In the genomic region with DNA sequence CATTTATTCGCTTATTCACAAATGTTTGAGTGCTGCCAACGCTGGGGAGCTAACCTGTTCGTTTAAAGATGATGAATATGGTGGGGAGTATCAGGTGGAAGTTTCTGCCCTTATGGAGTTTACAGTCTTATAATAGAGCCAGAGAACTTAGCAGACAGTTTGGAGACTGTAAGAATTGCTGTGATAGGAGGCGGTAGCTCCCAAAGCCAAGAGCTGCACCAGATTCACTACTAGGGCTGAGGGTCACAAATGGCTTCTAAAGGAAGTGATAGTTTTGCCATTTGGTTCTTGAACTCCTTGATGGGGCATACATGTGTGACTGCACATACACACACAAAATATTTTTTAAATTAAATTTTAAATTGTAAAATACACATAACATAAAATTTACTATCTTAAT, we compare ENCODE assay signal across 15 cellular contexts. TPM values are rescaled to one million over a fixed set of nuclear protein-coding genes. Genes with fewer than 3 reads are reported as not detected.
A peak's percentile ranks its signal among the peaks of the same experiment; 100 is the strongest.
DNase-seq lines count a peak whose midpoint lies in the region; ATAC-seq, FAIRE-seq and TF ChIP-seq lines count a peak whose summit lies in the region.
"Had no signal": no experiment of that assay in that cellular context is flagged by ENCODE, and none has a peak within 500 bp of the region (broad histone marks: within the 10 kb centered on the region; RNA-seq: fewer than 3 reads in every experiment).

No MANE protein-coding gene starts in this region.

- H2BK120ac ChIP-seq in H9 (ENCODE audit: low read depth, low read length, poor library complexity, severe bottlenecking) (no peak overlapping the region), H1 (replicated peaks; ENCODE audit: low read depth, low read length) (no peak overlapping the region), trophoblast cell (ENCODE audit: insufficient read depth, low read length, poor library complexity) (peak overlapping the region; percentile 66)

- no CpG with 5 or more reads among the region's 4 CpGs for WGBS in H9 (ENCODE audit: extremely low coverage, insufficient read length, low lambda C conversion rate)
- WGBS in H1 (ENCODE audit: extremely low coverage in 1 of 2, insufficient coverage in 1 of 2, insufficient read length in 1 of 2, insufficient replicate concordance in 2 of 2, low coverage in 1 of 2, low lambda C conversion rate in 2 of 2, missing lambda C conversion rate in 1 of 2), 2 experiments: 88% methylated on average over 4 of the region's 4 CpGs; no CpG with 5 or more reads in 1 of the 2 experiments
- no CpG with 5 or more reads among the region's 4 CpGs for WGBS in trophoblast cell (ENCODE audit: extremely low coverage, insufficient coverage, insufficient read length)

- H3K14ac ChIP-seq in H9 (ENCODE audit: insufficient read depth, low read length) (no peak overlapping the region), H1 (ENCODE audit: insufficient read length) (no peak overlapping the region), trophoblast cell (ENCODE audit: low read length) (no peak overlapping the region)

- H2BK15ac ChIP-seq in H9 (ENCODE audit: low read depth, low read length): no peak overlapping the region
- no peak overlapping the region for H2BK15ac ChIP-seq in H1 (ENCODE audit: low read length)

- H2AK5ac ChIP-seq in H9 (ENCODE audit: insufficient read length, low read length) (no peak overlapping the region), H1 (ENCODE audit: low read depth, low read length) (no peak overlapping the region), trophoblast cell (ENCODE audit: low read length) (no peak overlapping the region)

- H3K79me2 ChIP-seq in H9 (ENCODE audit: insufficient read depth, low read length): peaks cover 15% of the 10 kb centered on the region; the same call in 1 of the 2 replicates
- H3K79me2 ChIP-seq in H1 (ENCODE audit: control insufficient read depth in 1 of 2, insufficient read depth in 2 of 2, low read length in 2 of 2): peaks cover 18 to 98% of the 10 kb centered on the region in 2 experiments
- H3K79me2 ChIP-seq in trophoblast cell (ENCODE audit: control insufficient read depth, insufficient read depth, low read length, poor library complexity): peaks cover 4% of the 10 kb centered on the region

- H2BK20ac ChIP-seq in H9 (ENCODE audit: low read depth, low read length, poor library complexity, severe bottlenecking) (no peak overlapping the region), H1 (ENCODE audit: low read length) (no peak overlapping the region)

- H4K12ac ChIP-seq in trophoblast cell (ENCODE audit: low read depth, low read length): no peak overlapping the region

- BruUV-seq in Calu3 (replicated peaks; lab: Mats Ljungman, UMichigan): no TSS peak

- TF ChIP-seq RAD21 in H1 (IDR thresholded peaks at IDR 0.05 in 1 of 2, conservative IDR thresholded peaks at IDR 0.05 in 1 of 2; ENCODE audit: low read depth in 2 of 2, low read length in 2 of 2): no peak

- H3K9ac ChIP-seq in H9 (ENCODE audit: extremely low read depth, insufficient read length, low read length) (no peak overlapping the region), H1 (replicated peaks in 1 of 4; ENCODE audit: extremely low read depth in 1 of 4, low read depth in 3 of 4, low read length in 3 of 4) (no peak overlapping the region), trophoblast cell (ENCODE audit: low read length) (no peak overlapping the region)

- H3K23me2 ChIP-seq in H9 (ENCODE audit: insufficient read length, low read depth, low read length, poor library complexity, severe bottlenecking): no peaks in the 10 kb centered on the region
- H3K23me2 ChIP-seq in H1 (ENCODE audit: low read depth, low read length): no peaks in the 10 kb centered on the region

- no peak overlapping the region for H3K23ac ChIP-seq in H9 (ENCODE audit: insufficient read length, low read depth, low read length)
- H3K23ac ChIP-seq in H1 (ENCODE audit: insufficient read length): no peak overlapping the region
- H3K23ac ChIP-seq in trophoblast cell (ENCODE audit: low read length): no peak overlapping the region

- H3K9me3 ChIP-seq in H9 (ENCODE audit: control insufficient read depth, low read depth, low read length): no peaks in the 10 kb centered on the region
- no peaks in the 10 kb centered on the region for H3K9me3 ChIP-seq in H1 (ENCODE audit: insufficient read depth in 2 of 2, low read depth in 1 of 2, low read length in 1 of 2)
- H3K9me3 ChIP-seq in trophoblast cell (ENCODE audit: insufficient read depth, low read depth, low read length): no peaks in the 10 kb centered on the region

- no peak overlapping the region for H2BK12ac ChIP-seq in H9 (ENCODE audit: insufficient read length, low read depth, low read length)
- H2BK12ac ChIP-seq in H1 (ENCODE audit: low read depth, low read length): no peak overlapping the region
- no peak overlapping the region for H2BK12ac ChIP-seq in trophoblast cell (ENCODE audit: low read length)

- no peak overlapping the region for H3K18ac ChIP-seq in H9 (ENCODE audit: insufficient read length, low read depth, low read length)
- H3K18ac ChIP-seq in H1 (ENCODE audit: extremely low read depth, low read length): no peak overlapping the region
- no peak overlapping the region for H3K18ac ChIP-seq in trophoblast cell (ENCODE audit: low read length)

- H3K79me1 ChIP-seq in H9 (ENCODE audit: insufficient read depth, low read depth, low read length, poor library complexity, severe bottlenecking): peaks cover 7% of the 10 kb centered on the region
- H3K79me1 ChIP-seq in H1 (ENCODE audit: low read depth, low read length): peaks cover 7% of the 10 kb centered on the region
- peaks cover 2% of the 10 kb centered on the region for H3K79me1 ChIP-seq in trophoblast cell (ENCODE audit: low read length)

- FAIRE-seq in H1 (lab: Jason Lieb, UNC): peak; percentile 39

- H4K8ac ChIP-seq in H9 (replicated peaks; ENCODE audit: insufficient read length, low read depth, low read length) (no peak overlapping the region), H1 (ENCODE audit: extremely low read depth, insufficient read depth, low read length) (no peak overlapping the region), trophoblast cell (ENCODE audit: low read depth, low read length) (no peak overlapping the region)

- H3K56ac ChIP-seq in H9 (ENCODE audit: insufficient read length, low read depth, low read length) (no peak overlapping the region), H1 (replicated peaks; ENCODE audit: insufficient read length, low read depth, low read length) (no peak overlapping the region)

- H3K4me1 Mint-ChIP-seq in Calu3 (ENCODE audit: low read depth, unreplicated experiment): peaks cover 29% of the 10 kb centered on the region
- peaks cover 61 to 75% of the 10 kb centered on the region in 2 experiments for H3K4me1 Mint-ChIP-seq in H9

- peaks cover 6% of the 10 kb centered on the region; the same call in 1 of the 2 replicates for H3K4me1 ChIP-seq in H9 (ENCODE audit: insufficient read depth, low read length)
- H3K4me1 ChIP-seq in H1 (replicated peaks in 1 of 4; ENCODE audit: control insufficient read depth in 3 of 4, insufficient read depth in 4 of 4, low read length in 3 of 4): peaks cover 0 to 10% (median 5%) of the 10 kb centered on the region in 4 experiments; a peak in 3 of 7 replicates
- H3K4me1 ChIP-seq in trophoblast cell (ENCODE audit: control insufficient read depth in 1 of 2, insufficient read depth in 2 of 2, low read length in 2 of 2): peaks cover 0 to 11% of the 10 kb centered on the region in 2 experiments

- H3K36me3 Mint-ChIP-seq in Calu3 (ENCODE audit: insufficient read depth, unreplicated experiment) (peaks cover 25% of the 10 kb centered on the region), H9 (ENCODE audit: insufficient read depth in 1 of 3, low read depth in 3 of 3) (peaks cover 54 to 87% (median 81%) of the 10 kb centered on the region in 3 experiments)

- H4K20me1 ChIP-seq in H9 (ENCODE audit: control insufficient read depth, insufficient read depth, insufficient read length) (no peaks in the 10 kb centered on the region), H1 (replicated peaks in 1 of 2; ENCODE audit: control insufficient read depth in 1 of 2, insufficient read depth in 2 of 2, low read length in 2 of 2) (peaks cover 35 to 44% of the 10 kb centered on the region in 2 experiments)

- H3K4me2 ChIP-seq in H9 (ENCODE audit: insufficient read depth, insufficient read length, low read length) (no peak overlapping the region), H1 (ENCODE audit: insufficient read depth in 1 of 2, low read depth in 2 of 2, low read length in 2 of 2) (no peak overlapping the region), trophoblast cell (ENCODE audit: low read length) (no peak overlapping the region)

- no peak overlapping the region for H2AFZ ChIP-seq in H9 (ENCODE audit: low read length)
- H2AFZ ChIP-seq in H1 (ENCODE audit: low read length): no peak overlapping the region
- H2AFZ ChIP-seq in trophoblast cell (ENCODE audit: insufficient read depth, low read length, poor library complexity): no peak overlapping the region

- no peak overlapping the region for H3T11ph ChIP-seq in H9 (ENCODE audit: low read length)

- H3K4ac ChIP-seq in H9 (ENCODE audit: low read depth, low read length) (no peak overlapping the region), H1 (replicated peaks; ENCODE audit: insufficient read length, low read depth, low read length) (no peak overlapping the region), trophoblast cell (ENCODE audit: low read depth, low read length) (peak overlapping the region; percentile 55)

- POLR2A ChIA-PET in H1 (lab: Charles Lee; ENCODE audit: partially characterized antibody): interaction anchor here (0.6 to 4.9 kb wide), 4 partner anchors 9 to 116 kb away, joined by 3 to 22 read pairs (median 10); partner anchors contain the start of gene UGP2

- H2BK5ac ChIP-seq in H9 (ENCODE audit: insufficient read length, low read length) (no peak overlapping the region), H1 (ENCODE audit: low read depth, low read length) (no peak overlapping the region), trophoblast cell (ENCODE audit: low read depth, low read length, poor library complexity) (peak overlapping the region; percentile 31)

- H4K91ac ChIP-seq in H9 (ENCODE audit: insufficient read length, low read depth, low read length) (no peak overlapping the region), H1 (replicated peaks; ENCODE audit: insufficient read length, low read length) (no peak overlapping the region), trophoblast cell (ENCODE audit: low read depth, low read length) (no peak overlapping the region)

- H3K4me3 Mint-ChIP-seq in Calu3 (ENCODE audit: low read depth, unreplicated experiment) (peak overlapping the region; percentile 51), H9 (no peak overlapping the region)
- H3K4me3 Mint-ChIP-seq: CD14-positive monocyte had no signal

- no peak overlapping the region for H3K27ac ChIP-seq in H9 (ENCODE audit: insufficient read length, low read depth, low read length)
- no peak overlapping the region for H3K27ac ChIP-seq in H1 (ENCODE audit: low read depth, low read length)
- peak overlapping the region; percentile 11 for H3K27ac ChIP-seq in trophoblast cell (ENCODE audit: low read depth, low read length)

- H3K27me3 ChIP-seq in H9 (ENCODE audit: insufficient read depth, low read length) (no peaks in the 10 kb centered on the region), H1 (replicated peaks in 1 of 4; ENCODE audit: control insufficient read depth in 3 of 4, extremely low read depth in 1 of 4, insufficient read depth in 3 of 4, low read length in 3 of 4) (no peaks in the 10 kb centered on the region), trophoblast cell (ENCODE audit: insufficient read depth, low read length) (no peaks in the 10 kb centered on the region)

- H4K5ac ChIP-seq in H9 (ENCODE audit: insufficient read length, low read depth, low read length) (no peak overlapping the region), H1 (ENCODE audit: insufficient read length, low read depth, low read length) (no peak overlapping the region)

- no peak for TF ChIP-seq CTCF in Calu3 (IDR thresholded peaks at IDR 0.05; ENCODE audit: unreplicated experiment)
- no peak for TF ChIP-seq CTCF in H9 (conservative IDR thresholded peaks at IDR 0.05)
- no peak for TF ChIP-seq CTCF in H1 (IDR thresholded peaks at IDR 0.05; ENCODE audit: control extremely low read depth in 1 of 3, insufficient read depth in 1 of 3, low read depth in 1 of 3, low read length in 3 of 3)

- H3K36me3 ChIP-seq in H1 (ENCODE audit: control insufficient read depth in 2 of 4, insufficient read depth in 4 of 4, low read length in 3 of 4) (peaks cover 10 to 95% (median 47%) of the 10 kb centered on the region in 4 experiments), trophoblast cell (ENCODE audit: control insufficient read depth in 1 of 2, insufficient read depth in 2 of 2, low read length in 2 of 2) (peaks cover 4 to 9% of the 10 kb centered on the region in 2 experiments)

- intact Hi-C loops in Calu3 (cut with micrococcal nuclease; ENCODE audit: unreplicated experiment): no loop called here

- DNase-seq in Calu3 (no peak), H9 (no peak), H1 (ENCODE audit: low read depth in 1 of 2, low spot score in 2 of 2) (no peak), trophoblast cell (no peak), DMS 273 treated with DMSO at 0.1 percent for 48 hours (lab: John Stamatoyannopoulos, UW) (no peak), NCI-H1436 treated with DMSO at 0.1 percent for 48 hours (lab: John Stamatoyannopoulos, UW) (no peak)
- DNase-seq: GDM1; KG1; NCI-H1105 treated with DMSO at 0.1 percent for 48 hours; NCI-H1694 treated with DMSO at 0.1 percent for 48 hours; NCI-H748 treated with DMSO at 0.1 percent for 48 hours; NK-92 treated with Interleukin-12 subunit alpha and Interleukin-12 subunit beta, amount 100 ng/mL, for 24 hours; RPMI8226 had no signal

- H3K27me3 Mint-ChIP-seq in Calu3 (ENCODE audit: unreplicated experiment) (no peaks in the 10 kb centered on the region), H9 (ENCODE audit: low read depth) (no peaks in the 10 kb centered on the region)

- H3K9me3 Mint-ChIP-seq in Calu3 (ENCODE audit: low read depth, unreplicated experiment) (peaks cover 2% of the 10 kb centered on the region), H9 (0 out of 5 replicates have a peak, but pooled peaks cover 0 to 2% of the 10 kb centered on the region in 2 experiments)
- H3K9me3 Mint-ChIP-seq: CD14-positive monocyte had no signal

- H3K4me3 ChIP-seq in H1 (ENCODE audit: extremely low read depth in 1 of 4, insufficient read depth in 2 of 4, low read depth in 3 of 4, low read length in 4 of 4): no peak overlapping the region
- no peak overlapping the region for H3K4me3 ChIP-seq in trophoblast cell (ENCODE audit: low read depth, low read length)

- no peak for ATAC-seq in HG03571 (IDR thresholded peaks at IDR 0.05; ENCODE audit: unreplicated experiment)

- CTCF ChIA-PET in Calu3 (lab: Charles Lee) (interaction anchor here (1.0 kb wide), 1 partner anchor 8 kb away, joined by 4 read pairs; no protein-coding TSS in a partner anchor), H1 (lab: Charles Lee; ENCODE audit: partially characterized antibody) (no interaction called here)

- H3K27ac Mint-ChIP-seq in Calu3 (ENCODE audit: unreplicated experiment) (peak overlapping the region; percentile 64), H9 (peak overlapping the region in 2 of 3 experiments; percentile 26 to 76; a peak in 3 of 7 replicates)

- TF ChIP-seq EP300 in H1 (IDR thresholded peaks at IDR 0.05; ENCODE audit: borderline replicate concordance in 1 of 2, low read depth in 2 of 2, low read length in 2 of 2): no peak

- TF ChIP-seq POLR2A in H1 (IDR thresholded peaks at IDR 0.05; ENCODE audit: control extremely low read depth in 1 of 2, low read depth in 2 of 2, low read length in 2 of 2): no peak

RNA-seq across cellular contexts. Expression of gene UGP2, which starts 29.0 kb away (rescaled TPM):
- total RNA-seq in Calu3 (2022): 120 and 134 TPM in 2 replicates
- total RNA-seq in H9 (2021): 848 and 883 TPM in 2 replicates
- 925 and 956 TPM in 2 replicates for total RNA-seq in H1 (2021; fragmentation: NEBNext Ultra II Directional; extraction: Animal tissue kit (Norgen Biotek cat#: 25700))
- 130 and 278 TPM in 2 replicates for polyA plus RNA-seq in H1 (2011; rRNA removed)
- polyA plus RNA-seq in H1 (2011; cell fraction: cytosol; rRNA removed): 376 TPM
- 74.2 TPM for polyA plus RNA-seq in H1 (2011; cell fraction: nucleus; rRNA removed)
- 531 to 1,061 TPM (median 542 TPM) in 4 replicates for polyA plus RNA-seq in H1 (2012, experiment 1 of 2)
- 80.5 TPM for polyA plus RNA-seq in H1 (2012, experiment 2 of 2)
- 627 TPM for polyA plus RNA-seq in H1 (2013, experiment 1 of 2)
- polyA plus RNA-seq in H1 (2013, experiment 2 of 2): 641 TPM
- 191 and 331 TPM in 2 replicates for polyA minus RNA-seq in H1 (2011; rRNA and poly(A)+ RNA removed)
- polyA minus RNA-seq in H1 (2011; cell fraction: cytosol; rRNA and poly(A)+ RNA removed): 336 TPM
- polyA minus RNA-seq in H1 (2011; cell fraction: nucleus; rRNA and poly(A)+ RNA removed): 322 TPM
- 187 and 206 TPM in 2 replicates for polyA plus RNA-seq in trophoblast cell (2013)
